16 cellular contexts compared by ENCODE assay signal in the genomic region with DNA sequence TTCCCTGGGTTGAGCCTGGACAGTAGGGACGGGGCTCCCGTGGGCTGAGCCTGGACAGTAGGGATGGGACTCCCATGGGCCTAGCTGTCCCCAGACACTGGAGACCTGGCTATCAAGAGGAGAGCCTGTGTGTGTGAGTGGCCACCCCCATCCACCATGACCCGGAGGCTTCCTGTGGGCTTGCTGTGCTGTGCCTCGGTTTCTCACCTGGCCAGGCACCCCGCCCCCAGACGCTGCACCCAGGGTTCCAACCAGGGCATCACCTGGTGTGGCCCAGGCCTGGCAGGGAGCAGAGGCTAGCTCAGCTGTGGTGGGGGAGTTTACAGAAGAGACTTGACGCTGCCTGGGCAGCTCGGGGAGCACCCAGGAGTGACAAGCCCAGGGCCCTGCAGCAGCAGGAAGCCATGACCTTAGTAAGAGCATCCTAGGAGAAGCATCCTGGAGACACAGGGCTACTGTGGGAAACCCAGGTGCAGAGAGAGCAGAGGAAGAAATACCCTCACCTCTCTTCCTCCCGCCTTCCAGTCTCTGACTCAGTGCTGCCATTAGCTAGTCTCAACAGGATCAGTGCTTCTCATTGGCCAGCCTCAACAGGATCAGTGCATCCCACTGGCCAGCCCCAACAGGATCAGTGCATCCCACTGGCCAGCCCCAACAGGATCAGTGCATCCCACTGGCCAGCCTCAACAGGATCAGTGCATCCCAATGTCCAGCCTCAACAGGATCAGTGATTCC.
"Had no signal": no experiment of that assay in that cellular context is flagged by ENCODE, and none has a peak within 500 bp of the region (broad histone marks: within the 10 kb centered on the region; RNA-seq: fewer than 3 reads in every experiment).

No MANE protein-coding gene starts in this region.

- H3K27ac ChIP-seq: brain microvascular endothelial cell, dorsolateral prefrontal cortex, esophagus squamous epithelium, parathyroid adenoma, VCaP had no signal

- H3K9ac ChIP-seq: parathyroid adenoma, SK-N-SH had no signal

- H3K4me2 ChIP-seq: SK-N-SH had no signal

- H2AFZ ChIP-seq: parathyroid adenoma had no signal

- H3K4me3 ChIP-seq: dorsolateral prefrontal cortex, esophagus squamous epithelium, tibial nerve had no signal

- H3K4me1 Mint-ChIP-seq: activated naive CD4-positive, alpha-beta T cell treated with anti-CD3 and anti-CD28 coated beads, Interleukin-2, amount 50 U/mL, for 24 hours; stimulated activated memory B cell treated with anti-CD40 and anti-IgM and Interleukin-4, amounts not matched to agents 10 μg/mL and 1 μg/mL and 100 μg/mL, for 72 hours had no signal

- H3K9me3 Mint-ChIP-seq: activated naive CD4-positive, alpha-beta T cell treated with anti-CD3 and anti-CD28 coated beads, Interleukin-2, amount 50 U/mL, for 24 hours; activated T-helper 2 cell treated with anti-CD3 and anti-CD28 coated beads, Interferon-gamma antibody, Interleukin-2, Interleukin-4, amounts not matched to agents 10 μg/mL and 5 μg/mL and 100 μg/mL, durations not matched to agents 14 hours and 24 hours and 36 hours; stimulated activated memory B cell treated with anti-CD40 and anti-IgM and Interleukin-4, amounts not matched to agents 10 μg/mL and 1 μg/mL and 100 μg/mL, for 72 hours had no signal

- H3K27me3 ChIP-seq: brain microvascular endothelial cell had no signal

- H3K27me3 Mint-ChIP-seq: activated naive CD4-positive, alpha-beta T cell treated with anti-CD3 and anti-CD28 coated beads, Interleukin-2, amount 50 U/mL, for 24 hours had no signal

- H3K36me3 Mint-ChIP-seq: activated naive CD4-positive, alpha-beta T cell treated with anti-CD3 and anti-CD28 coated beads, Interleukin-2, amount 50 U/mL, for 24 hours; stimulated activated memory B cell treated with anti-CD40 and anti-IgM and Interleukin-4, amounts not matched to agents 10 μg/mL and 1 μg/mL and 100 μg/mL, for 72 hours had no signal

- H3K9me3 ChIP-seq: esophagus squamous epithelium, SK-N-SH, tibial nerve had no signal

- DNase-seq: activated CD4-positive, alpha-beta T cell treated with anti-CD3 and anti-CD28 coated beads for 4 hours; activated T-cell treated with anti-CD3 and anti-CD28 coated beads for 4 hours; brain microvascular endothelial cell; esophagus squamous epithelium; foreskin fibroblast; retina; SK-N-SH; small intestine; T-helper 1 cell had no signal

- H3K36me3 ChIP-seq: brain microvascular endothelial cell, esophagus squamous epithelium, tibial nerve had no signal

- H3K4me3 Mint-ChIP-seq: activated naive CD4-positive, alpha-beta T cell treated with anti-CD3 and anti-CD28 coated beads, Interleukin-2, amount 50 U/mL, for 24 hours; stimulated activated memory B cell treated with anti-CD40 and anti-IgM and Interleukin-4, amounts not matched to agents 10 μg/mL and 1 μg/mL and 100 μg/mL, for 72 hours had no signal

- H3K27ac Mint-ChIP-seq: activated naive CD4-positive, alpha-beta T cell treated with anti-CD3 and anti-CD28 coated beads, Interleukin-2, amount 50 U/mL, for 24 hours; activated T-helper 2 cell treated with anti-CD3 and anti-CD28 coated beads, Interferon-gamma antibody, Interleukin-2, Interleukin-4, amounts not matched to agents 10 μg/mL and 5 μg/mL and 100 μg/mL, durations not matched to agents 14 hours and 24 hours and 36 hours; stimulated activated memory B cell treated with anti-CD40 and anti-IgM and Interleukin-4, amounts not matched to agents 10 μg/mL and 1 μg/mL and 100 μg/mL, for 72 hours had no signal
